30 cellular contexts compared by ENCODE assay signal in genomic region chr2:112910219-112910618, GRCh38. TPM values are rescaled to one million over a fixed set of nuclear protein-coding genes. Genes with fewer than 3 reads are reported as not detected.
"Had no signal": no experiment of that assay in that cellular context is flagged by ENCODE, and none has a peak within 500 bp of the region (broad histone marks: within the 10 kb centered on the region; RNA-seq: fewer than 3 reads in every experiment).

No MANE protein-coding gene starts in this region.

- H3K9me3 ChIP-seq: colonic mucosa, neutrophil, pancreas, stomach, suprapubic skin, tibial nerve had no signal

- DNase-seq: activated CD4-positive, alpha-beta memory T cell treated with anti-CD3 and anti-CD28 coated beads, Interleukin-2, amount 10 ng/mL, durations not matched to agents 7 days and 5 days; activated CD4-positive, alpha-beta T cell treated with anti-CD3 and anti-CD28 coated beads, Interleukin-2, amount 10 ng/mL, durations not matched to agents 24 days and 14 days; activated CD8-positive, alpha-beta memory T cell treated with anti-CD3 and anti-CD28 coated beads, Interleukin-2, amount 10 ng/mL, durations not matched to agents 7 days and 5 days; activated effector memory CD4-positive, alpha-beta T cell treated with anti-CD3 and anti-CD28 coated beads, Interleukin-2, amount 50 U/mL, for 16 hours; activated naive CD4-positive, alpha-beta T cell treated with anti-CD3 and anti-CD28 coated beads, Interleukin-2, amount 10 ng/mL, durations not matched to agents 7 days and 5 days; activated T-cell treated with anti-CD3 and anti-CD28 coated beads for 4 hours; amygdala; colonic mucosa; dorsolateral prefrontal cortex; effector memory CD8-positive, alpha-beta T cell; foreskin melanocyte; hippocampal formation; kidney glomerular epithelial cell; pancreas; right cardiac atrium; stimulated activated CD4-positive, alpha-beta T cell treated with anti-CD3 and anti-CD28 coated beads, Interleukin-1b, Interleukin-23, amount 100 ng/mL, for 48 hours; stomach had no signal

- H3K27ac ChIP-seq: colonic mucosa, dorsolateral prefrontal cortex, neutrophil, pancreas, skin epidermis, stomach, suprapubic skin, tibial nerve, VCaP had no signal

- H3K36me3 ChIP-seq: colonic mucosa, neutrophil, pancreas, stomach, suprapubic skin, tibial nerve had no signal

- H3K4me3 ChIP-seq: colonic mucosa, dorsolateral prefrontal cortex, pancreas, skin epidermis, stomach, suprapubic skin, tibial nerve had no signal

- H3K4me1 ChIP-seq: colonic mucosa, pancreas, suprapubic skin, tibial nerve had no signal

- ATAC-seq: activated CD4-positive, CD25-positive, alpha-beta regulatory T cell treated with anti-CD3 and anti-CD28 coated beads, Interleukin-2, amount 50 U/mL, for 24 hours; activated CD8-positive, alpha-beta memory T cell treated with anti-CD3 and anti-CD28 coated beads, Interleukin-2, amount 10 ng/mL, durations not matched to agents 7 days and 5 days; effector memory CD8-positive, alpha-beta T cell; esophagus mucosa; pancreas; right cardiac atrium; stimulated activated effector memory CD8-positive, alpha-beta T cell treated with anti-CD3 and anti-CD28 coated beads, Interleukin-12 subunit alpha, Interleukin-12 subunit beta, amount 100 ng/mL, for 72 hours had no signal

RNA-seq across cellular contexts. Expression of gene IL37, which starts 0.7 kb away (rescaled TPM):
- total RNA-seq: activated CD4-positive, alpha-beta T cell treated with anti-CD3 and anti-CD28 coated beads, Interleukin-2, amount 10 ng/mL, durations not matched to agents 24 days and 14 days; activated CD8-positive, alpha-beta memory T cell treated with anti-CD3 and anti-CD28 coated beads, Interleukin-2, amount 10 ng/mL, durations not matched to agents 7 days and 5 days; bronchial epithelial cell; dorsolateral prefrontal cortex; endothelial cell of umbilical vein; esophagus mucosa; liver; pancreas; pulmonary artery endothelial cell; right cardiac atrium; stomach; tibial nerve; urinary bladder had no signal
